In genomic region chrX:21194526-21194925, GRCh38 we compare ENCODE assay signal across 28 cellular contexts.
"Had no signal": no experiment of that assay in that cellular context is flagged by ENCODE, and none has a peak within 500 bp of the region (broad histone marks: within the 10 kb centered on the region; RNA-seq: fewer than 3 reads in every experiment).

No MANE protein-coding gene starts in this region.

- H3K4me1 Mint-ChIP-seq: stimulated activated effector memory CD8-positive, alpha-beta T cell treated with anti-CD3 and anti-CD28 coated beads, Interleukin-12 subunit alpha, Interleukin-12 subunit beta, amount 100 ng/mL, for 72 hours; stimulated activated memory B cell treated with anti-CD40 and anti-IgM and Interleukin-4, amounts not matched to agents 10 μg/mL and 1 μg/mL and 100 μg/mL, for 72 hours; stimulated activated naive B cell treated with anti-CD40 and anti-IgM and Interleukin-4, amounts not matched to agents 10 μg/mL and 1 μg/mL and 100 μg/mL, for 72 hours; stimulated activated naive CD8-positive, alpha-beta T cell treated with anti-CD3 and anti-CD28 coated beads, Interleukin-15, amount 100 ng/mL, for 72 hours had no signal

- H3K27ac ChIP-seq: stomach, suprapubic skin, testis, thoracic aorta, thyroid gland, tibial artery, tibial nerve, transverse colon, upper lobe of left lung, upper lobe of right lung, uterus, vagina had no signal

- H3K36me3 ChIP-seq: stomach, suprapubic skin, thoracic aorta, thyroid gland, tibial artery, tibial nerve, transverse colon, upper lobe of left lung, upper lobe of right lung, uterus, vagina had no signal

- H3K27ac Mint-ChIP-seq: stimulated activated effector memory CD8-positive, alpha-beta T cell treated with anti-CD3 and anti-CD28 coated beads, Interleukin-12 subunit alpha, Interleukin-12 subunit beta, amount 100 ng/mL, for 72 hours; stimulated activated memory B cell treated with anti-CD40 and anti-IgM and Interleukin-4, amounts not matched to agents 10 μg/mL and 1 μg/mL and 100 μg/mL, for 72 hours; stimulated activated naive B cell treated with anti-CD40 and anti-IgM and Interleukin-4, amounts not matched to agents 10 μg/mL and 1 μg/mL and 100 μg/mL, for 72 hours; stimulated activated naive CD8-positive, alpha-beta T cell treated with anti-CD3 and anti-CD28 coated beads, Interleukin-15, amount 100 ng/mL, for 72 hours; stimulated activated naive CD8-positive, alpha-beta T cell treated with anti-CD3 and anti-CD28 coated beads, Interleukin-15, Interleukin-2, amounts not matched to agents 100 ng/mL and 50 ng/mL, for 24 hours; type B pancreatic cell had no signal

- H3K4me1 ChIP-seq: stomach, suprapubic skin, testis, thyroid gland, tibial artery, tibial nerve, transverse colon, upper lobe of left lung, upper lobe of right lung, uterus, vagina had no signal

- H3K36me3 Mint-ChIP-seq: stimulated activated effector memory CD8-positive, alpha-beta T cell treated with anti-CD3 and anti-CD28 coated beads, Interleukin-12 subunit alpha, Interleukin-12 subunit beta, amount 100 ng/mL, for 72 hours; stimulated activated memory B cell treated with anti-CD40 and anti-IgM and Interleukin-4, amounts not matched to agents 10 μg/mL and 1 μg/mL and 100 μg/mL, for 72 hours; stimulated activated naive B cell treated with anti-CD40 and anti-IgM and Interleukin-4, amounts not matched to agents 10 μg/mL and 1 μg/mL and 100 μg/mL, for 72 hours; type B pancreatic cell had no signal

- ATAC-seq: stimulated activated effector memory CD8-positive, alpha-beta T cell treated with anti-CD3 and anti-CD28 coated beads, Interleukin-12 subunit alpha, Interleukin-12 subunit beta, amount 100 ng/mL, for 72 hours; stimulated activated memory B cell treated with anti-CD40 and anti-IgM and Interleukin-4, amounts not matched to agents 10 μg/mL and 1 μg/mL and 100 μg/mL, for 72 hours; stimulated activated naive B cell treated with anti-CD40 and anti-IgM and Interleukin-4, amounts not matched to agents 10 μg/mL and 1 μg/mL and 100 μg/mL, for 72 hours; stimulated activated naive CD8-positive, alpha-beta T cell treated with anti-CD3 and anti-CD28 coated beads, Interleukin-15, amount 100 ng/mL, for 72 hours; stimulated activated naive CD8-positive, alpha-beta T cell treated with anti-CD3 and anti-CD28 coated beads, Interleukin-15, Interleukin-2, amounts not matched to agents 100 U/mL and 50 U/mL, for 24 hours; upper lobe of right lung had no signal

- H3K27me3 ChIP-seq: stomach, suprapubic skin, testis, thyroid gland, tibial artery, tibial nerve, transverse colon, upper lobe of left lung, upper lobe of right lung, uterus, vagina had no signal

- H3K4me3 Mint-ChIP-seq: stimulated activated effector memory CD8-positive, alpha-beta T cell treated with anti-CD3 and anti-CD28 coated beads, Interleukin-12 subunit alpha, Interleukin-12 subunit beta, amount 100 ng/mL, for 72 hours; stimulated activated memory B cell treated with anti-CD40 and anti-IgM and Interleukin-4, amounts not matched to agents 10 μg/mL and 1 μg/mL and 100 μg/mL, for 72 hours; stimulated activated naive B cell treated with anti-CD40 and anti-IgM and Interleukin-4, amounts not matched to agents 10 μg/mL and 1 μg/mL and 100 μg/mL, for 72 hours; stimulated activated naive CD8-positive, alpha-beta T cell treated with anti-CD3 and anti-CD28 coated beads, Interleukin-15, amount 100 ng/mL, for 72 hours; stimulated activated naive CD8-positive, alpha-beta T cell treated with anti-CD3 and anti-CD28 coated beads, Interleukin-15, Interleukin-2, amounts not matched to agents 100 ng/mL and 50 ng/mL, for 24 hours; type B pancreatic cell had no signal

- H3K4me3 ChIP-seq: stomach, suprapubic skin, testis, thoracic aorta, thyroid gland, tibial artery, tibial nerve, transverse colon, upper lobe of left lung, upper lobe of right lung, uterus, vagina had no signal

- FAIRE-seq: urothelium cell line had no signal

- H3K27me3 Mint-ChIP-seq: stimulated activated memory B cell treated with anti-CD40 and anti-IgM and Interleukin-4, amounts not matched to agents 10 μg/mL and 1 μg/mL and 100 μg/mL, for 72 hours; stimulated activated naive CD8-positive, alpha-beta T cell treated with anti-CD3 and anti-CD28 coated beads, Interleukin-15, amount 100 ng/mL, for 72 hours; stimulated activated naive CD8-positive, alpha-beta T cell treated with anti-CD3 and anti-CD28 coated beads, Interleukin-15, Interleukin-2, amounts not matched to agents 100 ng/mL and 50 ng/mL, for 24 hours; type B pancreatic cell had no signal

- H3K9me3 Mint-ChIP-seq: stimulated activated memory B cell treated with anti-CD40 and anti-IgM and Interleukin-4, amounts not matched to agents 10 μg/mL and 1 μg/mL and 100 μg/mL, for 72 hours; stimulated activated naive B cell treated with anti-CD40 and anti-IgM and Interleukin-4, amounts not matched to agents 10 μg/mL and 1 μg/mL and 100 μg/mL, for 72 hours; stimulated activated naive CD8-positive, alpha-beta T cell treated with anti-CD3 and anti-CD28 coated beads, Interleukin-15, amount 100 ng/mL, for 72 hours; stimulated activated naive CD8-positive, alpha-beta T cell treated with anti-CD3 and anti-CD28 coated beads, Interleukin-15, Interleukin-2, amounts not matched to agents 100 ng/mL and 50 ng/mL, for 24 hours had no signal

- DNase-seq: stimulated activated CD4-positive, alpha-beta T cell treated with anti-CD3 and anti-CD28 coated beads, Interleukin-2, amount 100 ng/mL, for 48 hours; stimulated activated CD4-positive, alpha-beta T cell treated with anti-CD3 and anti-CD28 coated beads, Interleukin-4, amount 100 ng/mL, for 1 hour; stimulated activated CD4-positive, alpha-beta T cell treated with anti-CD3 and anti-CD28 coated beads, Interleukin-4, amount 100 ng/mL, for 24 hours; stimulated activated CD4-positive, alpha-beta T cell treated with anti-CD3 and anti-CD28 coated beads, Interleukin-4, amount 100 ng/mL, for 4 hours; stimulated activated CD8-positive, alpha-beta memory T cell treated with anti-CD3 and anti-CD28 coated beads, Interleukin-4, amount 100 ng/mL, for 48 hours; stimulated activated naive B cell treated with anti-CD40 and anti-IgM and Interleukin-4, amounts not matched to agents 10 μg/mL and 1 μg/mL and 100 μg/mL, for 72 hours; stimulated activated naive CD4-positive, alpha-beta T cell; stimulated activated naive CD4-positive, alpha-beta T cell treated with Interleukin-2 at 50 U/mL for 16 hours; stimulated activated naive CD8-positive, alpha-beta T cell treated with anti-CD3 and anti-CD28 coated beads, Interleukin-15, amount 100 ng/mL, for 72 hours; stimulated activated naive CD8-positive, alpha-beta T cell treated with anti-CD3 and anti-CD28 coated beads, Interleukin-15, Interleukin-2, amounts not matched to agents 100 U/mL and 50 U/mL, for 24 hours; stomach; substantia nigra; testis; thyroid gland; tibial artery; transverse colon; upper lobe of left lung; upper lobe of right lung; uterus had no signal

- H3K9me3 ChIP-seq: suprapubic skin, testis, thoracic aorta, thyroid gland, transverse colon, upper lobe of right lung, uterus, vagina had no signal
